ENCODE assay signal across 9 cellular contexts in the genomic region with DNA sequence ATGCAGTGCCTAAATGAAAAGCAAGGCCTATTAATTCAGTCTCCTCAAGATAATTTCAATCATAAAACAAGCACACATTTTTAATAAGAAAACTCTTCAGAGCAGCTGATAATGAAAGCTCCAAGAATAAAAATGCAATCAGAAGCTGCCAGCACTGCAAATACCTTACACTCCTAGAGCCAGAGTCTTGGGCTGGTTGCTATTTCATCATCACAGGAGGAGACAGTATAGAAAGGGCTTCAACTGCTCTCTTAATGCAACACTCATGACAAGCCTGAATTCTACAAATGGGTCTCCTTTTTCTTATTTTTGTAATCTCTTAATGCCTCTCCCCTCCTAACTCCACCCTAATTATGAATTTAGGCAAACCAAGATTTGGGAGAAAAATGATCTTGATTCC. TPM values are rescaled to one million over a fixed set of nuclear protein-coding genes. Genes with fewer than 3 reads are reported as not detected.
"Had no signal": no experiment of that assay in that cellular context is flagged by ENCODE, and none has a peak within 500 bp of the region (broad histone marks: within the 10 kb centered on the region; RNA-seq: fewer than 3 reads in every experiment).

No MANE protein-coding gene starts in this region.

- DNase-seq: GDM1, GF-D8 had no signal

- FAIRE-seq: G401.6, GM12878, GM12891, GM12892, GM18507, GM19239 had no signal

- ATAC-seq: GM12878 had no signal

- H3K4me3 ChIP-seq: GM12878 had no signal

RNA-seq across cellular contexts. Expression of gene MC3R, which starts 11.2 kb away (rescaled TPM):
- total RNA-seq: G401, GM12878 had no signal
- polyA plus RNA-seq: GM12878 had no signal
